ENCODE assay signal across 18 cellular contexts in genomic region chr6:125142614-125143013, GRCh38. TPM values are rescaled to one million over a fixed set of nuclear protein-coding genes. Genes with fewer than 3 reads are reported as not detected.
"Had no signal": no experiment of that assay in that cellular context is flagged by ENCODE, and none has a peak within 500 bp of the region (broad histone marks: within the 10 kb centered on the region; RNA-seq: fewer than 3 reads in every experiment).

No MANE protein-coding gene starts in this region.

- H3K4me1 Mint-ChIP-seq: activated CD8-positive, alpha-beta memory T cell treated with anti-CD3 and anti-CD28 coated beads, Interleukin-2, amount 10 ng/mL, durations not matched to agents 7 days and 5 days; activated naive CD4-positive, alpha-beta T cell treated with anti-CD3 and anti-CD28 coated beads, Interleukin-2, amount 10 ng/mL, durations not matched to agents 7 days and 5 days; naive thymus-derived CD8-positive, alpha-beta T cell; stimulated activated memory B cell treated with anti-CD40 and anti-IgM and Interleukin-4, amounts not matched to agents 10 μg/mL and 1 μg/mL and 100 μg/mL, for 72 hours had no signal

- H3K4me1 ChIP-seq: left ventricle myocardium inferior, pancreas, sigmoid colon, thyroid gland, vagina had no signal

- H3K27me3 ChIP-seq: adrenal gland, pancreas, sigmoid colon, thyroid gland, vagina had no signal

- DNase-seq: activated CD4-positive, alpha-beta memory T cell treated with anti-CD3 and anti-CD28 coated beads for 36 hours; activated CD4-positive, alpha-beta T cell treated with anti-CD3 and anti-CD28 coated beads for 1 hour; activated CD8-positive, alpha-beta memory T cell treated with anti-CD3 and anti-CD28 coated beads, Interleukin-2, amount 10 ng/mL, durations not matched to agents 7 days and 5 days; activated naive CD4-positive, alpha-beta T cell treated with anti-CD3 and anti-CD28 coated beads, Interleukin-2, amount 10 ng/mL, durations not matched to agents 7 days and 5 days; activated T-cell treated with anti-CD3 and anti-CD28 coated beads, Interleukin-2, amount 50 U/mL, for 1 hour; adrenal gland; hypothalamus; left ventricle myocardium inferior; mucosa of descending colon; naive thymus-derived CD8-positive, alpha-beta T cell; pancreas; sigmoid colon; stimulated activated CD4-positive, alpha-beta T cell treated with anti-CD3 and anti-CD28 coated beads, Interleukin-2, amount 100 ng/mL, for 48 hours; T-helper 1 cell; thyroid gland had no signal

- H3K27ac ChIP-seq: left ventricle myocardium inferior, pancreas, sigmoid colon, thyroid gland, vagina had no signal

- H3K4me3 Mint-ChIP-seq: activated CD4-positive, alpha-beta memory T cell treated with anti-CD3 and anti-CD28 coated beads for 36 hours; activated CD8-positive, alpha-beta memory T cell treated with anti-CD3 and anti-CD28 coated beads, Interleukin-2, amount 10 ng/mL, durations not matched to agents 7 days and 5 days; activated naive CD4-positive, alpha-beta T cell treated with anti-CD3 and anti-CD28 coated beads, Interleukin-2, amount 10 ng/mL, durations not matched to agents 7 days and 5 days; naive thymus-derived CD8-positive, alpha-beta T cell; stimulated activated memory B cell treated with anti-CD40 and anti-IgM and Interleukin-4, amounts not matched to agents 10 μg/mL and 1 μg/mL and 100 μg/mL, for 72 hours had no signal

- H3K36me3 ChIP-seq: adrenal gland, left ventricle myocardium inferior, pancreas, sigmoid colon, thyroid gland, vagina had no signal

- H3K4me3 ChIP-seq: adrenal gland, left ventricle myocardium inferior, mucosa of descending colon, pancreas, sigmoid colon, thyroid gland, vagina had no signal

- H3K27me3 Mint-ChIP-seq: activated CD8-positive, alpha-beta memory T cell treated with anti-CD3 and anti-CD28 coated beads, Interleukin-2, amount 10 ng/mL, durations not matched to agents 7 days and 5 days had no signal

- H3K9me3 ChIP-seq: adrenal gland, left ventricle myocardium inferior, mucosa of descending colon, pancreas, sigmoid colon, thyroid gland, vagina had no signal

- H3K9me3 Mint-ChIP-seq: activated CD4-positive, alpha-beta memory T cell treated with anti-CD3 and anti-CD28 coated beads for 36 hours; activated naive CD4-positive, alpha-beta T cell treated with anti-CD3 and anti-CD28 coated beads, Interleukin-2, amount 10 ng/mL, durations not matched to agents 7 days and 5 days; activated T-helper 2 cell treated with anti-CD3 and anti-CD28 coated beads, Interferon-gamma antibody, Interleukin-2, Interleukin-4, amounts not matched to agents 10 μg/mL and 5 μg/mL and 100 μg/mL, durations not matched to agents 14 hours and 24 hours and 36 hours; naive thymus-derived CD8-positive, alpha-beta T cell; stimulated activated memory B cell treated with anti-CD40 and anti-IgM and Interleukin-4, amounts not matched to agents 10 μg/mL and 1 μg/mL and 100 μg/mL, for 72 hours had no signal

- H3K36me3 Mint-ChIP-seq: activated CD4-positive, alpha-beta memory T cell treated with anti-CD3 and anti-CD28 coated beads for 36 hours; activated CD8-positive, alpha-beta memory T cell treated with anti-CD3 and anti-CD28 coated beads, Interleukin-2, amount 10 ng/mL, durations not matched to agents 7 days and 5 days; activated naive CD4-positive, alpha-beta T cell treated with anti-CD3 and anti-CD28 coated beads, Interleukin-2, amount 10 ng/mL, durations not matched to agents 7 days and 5 days; naive thymus-derived CD8-positive, alpha-beta T cell; stimulated activated memory B cell treated with anti-CD40 and anti-IgM and Interleukin-4, amounts not matched to agents 10 μg/mL and 1 μg/mL and 100 μg/mL, for 72 hours had no signal

- H3K27ac Mint-ChIP-seq: activated CD4-positive, alpha-beta memory T cell treated with anti-CD3 and anti-CD28 coated beads for 36 hours; activated CD8-positive, alpha-beta memory T cell treated with anti-CD3 and anti-CD28 coated beads, Interleukin-2, amount 10 ng/mL, durations not matched to agents 7 days and 5 days; activated naive CD4-positive, alpha-beta T cell treated with anti-CD3 and anti-CD28 coated beads, Interleukin-2, amount 10 ng/mL, durations not matched to agents 7 days and 5 days; activated T-helper 2 cell treated with anti-CD3 and anti-CD28 coated beads, Interferon-gamma antibody, Interleukin-2, Interleukin-4, amounts not matched to agents 10 μg/mL and 5 μg/mL and 100 μg/mL, durations not matched to agents 14 hours and 24 hours and 36 hours; naive thymus-derived CD8-positive, alpha-beta T cell; stimulated activated memory B cell treated with anti-CD40 and anti-IgM and Interleukin-4, amounts not matched to agents 10 μg/mL and 1 μg/mL and 100 μg/mL, for 72 hours had no signal

- ATAC-seq: activated CD8-positive, alpha-beta memory T cell treated with anti-CD3 and anti-CD28 coated beads, Interleukin-2, amount 10 ng/mL, durations not matched to agents 7 days and 5 days; mucosa of descending colon; naive thymus-derived CD8-positive, alpha-beta T cell; pancreas; stimulated activated memory B cell treated with anti-CD40 and anti-IgM and Interleukin-4, amounts not matched to agents 10 μg/mL and 1 μg/mL and 100 μg/mL, for 72 hours had no signal

RNA-seq across cellular contexts. Expression of gene TPD52L1, which starts 11.0 kb away (rescaled TPM):
- total RNA-seq: activated CD8-positive, alpha-beta memory T cell treated with anti-CD3 and anti-CD28 coated beads, Interleukin-2, amount 10 ng/mL, durations not matched to agents 7 days and 5 days; activated T-helper 2 cell treated with anti-CD3 and anti-CD28 coated beads, Interferon-gamma antibody, Interleukin-2, Interleukin-4, amounts not matched to agents 10 μg/mL and 5 μg/mL and 100 μg/mL, durations not matched to agents 14 hours and 24 hours and 36 hours; naive thymus-derived CD8-positive, alpha-beta T cell had no signal
